18 cellular contexts compared by ENCODE assay signal in the genomic region with DNA sequence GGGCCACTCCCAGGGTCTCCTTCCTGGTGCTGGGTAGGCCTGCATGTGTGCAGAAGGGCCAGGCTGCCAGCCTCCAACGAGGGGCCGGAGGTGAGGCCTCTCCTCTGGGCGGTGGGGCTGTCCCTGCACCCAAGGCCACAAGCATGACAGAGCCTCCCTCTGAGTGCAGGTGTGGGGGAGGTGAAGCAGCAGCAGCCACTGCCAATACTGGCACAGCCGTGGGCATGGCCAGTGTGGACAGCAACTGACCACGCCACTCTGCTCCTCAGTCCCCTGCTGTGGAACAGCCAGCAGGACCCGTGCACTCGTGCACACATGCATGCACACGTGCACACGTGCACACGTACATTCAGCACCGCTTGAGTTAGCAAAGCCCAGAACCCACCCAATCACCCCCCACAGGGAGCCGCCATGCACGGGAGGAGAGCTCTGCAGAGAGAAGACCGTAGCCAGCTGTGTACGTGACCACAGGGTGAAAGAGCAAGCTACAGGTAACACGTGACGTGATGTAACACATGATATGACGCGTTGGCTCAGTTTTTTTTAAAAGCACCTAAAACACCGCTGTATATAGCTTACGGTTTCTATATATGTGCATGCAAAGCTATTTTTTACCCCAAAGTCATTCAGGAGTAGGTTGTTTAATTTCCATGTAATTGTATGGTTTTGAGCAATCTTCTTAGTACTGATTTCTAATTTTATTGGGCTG. TPM values are rescaled to one million over a fixed set of nuclear protein-coding genes. Genes with fewer than 3 reads are reported as not detected.
"Had no signal": no experiment of that assay in that cellular context is flagged by ENCODE, and none has a peak within 500 bp of the region (broad histone marks: within the 10 kb centered on the region; RNA-seq: fewer than 3 reads in every experiment).

No MANE protein-coding gene starts in this region.

- H3K27ac ChIP-seq: gastrocnemius medialis, left lung, pancreas, SK-N-MC, transverse colon had no signal

- H3K9me3 ChIP-seq: gastrocnemius medialis, left lung, pancreas, transverse colon had no signal

- H3K4me1 ChIP-seq: gastrocnemius medialis, left lung, pancreas, transverse colon had no signal

- H3K4me3 ChIP-seq: gastrocnemius medialis, left lung, pancreas, SK-N-MC, transverse colon had no signal

- DNase-seq: activated CD4-positive, alpha-beta T cell treated with anti-CD3 and anti-CD28 coated beads, Interleukin-2, amount 50 U/mL, for 4 hours; activated CD4-positive, CD25-positive, alpha-beta regulatory T cell treated with anti-CD3 and anti-CD28 coated beads, Interleukin-2, amount 50 U/mL, for 72 hours; activated naive CD4-positive, alpha-beta T cell treated with anti-CD3 and anti-CD28 coated beads, Interleukin-2, amount 10 ng/mL, durations not matched to agents 7 days and 5 days; activated T-cell treated with anti-CD3 and anti-CD28 coated beads for 4 hours; gastrocnemius medialis; islet precursor cell; left lung; mesenchymal stem cell; stimulated activated CD4-positive, alpha-beta T cell treated with anti-CD3 and anti-CD28 coated beads, Interleukin-4, amount 100 ng/mL, for 4 hours; stimulated activated CD8-positive, alpha-beta memory T cell treated with anti-CD3 and anti-CD28 coated beads, Interleukin-4, amount 100 ng/mL, for 48 hours; stimulated activated naive CD4-positive, alpha-beta T cell treated with Interleukin-2 at 50 U/mL for 16 hours; T-helper 9 cell; transverse colon had no signal

- H3K4me1 Mint-ChIP-seq: activated naive CD4-positive, alpha-beta T cell treated with anti-CD3 and anti-CD28 coated beads, Interleukin-2, amount 10 ng/mL, durations not matched to agents 7 days and 5 days had no signal

- H3K36me3 Mint-ChIP-seq: activated naive CD4-positive, alpha-beta T cell treated with anti-CD3 and anti-CD28 coated beads, Interleukin-2, amount 10 ng/mL, durations not matched to agents 7 days and 5 days had no signal

- H3K9me3 Mint-ChIP-seq: activated naive CD4-positive, alpha-beta T cell treated with anti-CD3 and anti-CD28 coated beads, Interleukin-2, amount 10 ng/mL, durations not matched to agents 7 days and 5 days had no signal

- H3K27ac Mint-ChIP-seq: activated naive CD4-positive, alpha-beta T cell treated with anti-CD3 and anti-CD28 coated beads, Interleukin-2, amount 10 ng/mL, durations not matched to agents 7 days and 5 days had no signal

- ATAC-seq: left lung had no signal

- H3K27me3 ChIP-seq: gastrocnemius medialis, left lung, pancreas, transverse colon had no signal

- H3K36me3 ChIP-seq: gastrocnemius medialis, left lung, pancreas, transverse colon had no signal

- H3K27me3 Mint-ChIP-seq: activated naive CD4-positive, alpha-beta T cell treated with anti-CD3 and anti-CD28 coated beads, Interleukin-2, amount 10 ng/mL, durations not matched to agents 7 days and 5 days had no signal

- H3K4me3 Mint-ChIP-seq: activated naive CD4-positive, alpha-beta T cell treated with anti-CD3 and anti-CD28 coated beads, Interleukin-2, amount 10 ng/mL, durations not matched to agents 7 days and 5 days had no signal

RNA-seq across cellular contexts. Expression of gene PAPOLB, which starts 23.1 kb away (rescaled TPM):
- total RNA-seq: astrocyte, bronchial epithelial cell, epithelial cell of proximal tubule had no signal
